ENCODE assay signal across 18 cellular contexts in the genomic region with DNA sequence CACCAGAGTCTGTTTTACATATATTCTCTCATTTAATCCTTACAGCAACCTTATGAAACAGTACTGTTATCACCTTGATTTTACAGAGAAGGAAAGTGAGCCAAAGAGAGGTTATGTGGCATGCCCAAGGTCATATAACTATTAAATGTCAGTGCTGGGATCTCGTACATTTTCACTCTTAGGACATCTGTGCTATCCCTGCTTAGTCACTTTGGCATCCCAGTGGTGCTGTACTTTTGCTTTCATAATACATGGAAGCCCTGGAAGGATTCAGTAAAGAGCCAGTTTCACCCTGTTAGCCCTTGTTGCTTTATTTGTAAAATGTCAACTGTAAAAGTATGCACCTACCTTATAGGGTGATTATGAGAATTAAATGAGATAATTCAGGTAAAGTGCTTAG.
DNase-seq lines count a peak whose midpoint lies in the region; ATAC-seq and TF ChIP-seq lines count a peak whose summit lies in the region.
"Had no signal": no experiment of that assay in that cellular context is flagged by ENCODE, and none has a peak within 500 bp of the region (broad histone marks: within the 10 kb centered on the region; RNA-seq: fewer than 3 reads in every experiment).

No MANE protein-coding gene starts in this region.

- no peaks in the 10 kb centered on the region for H3K9me3 Mint-ChIP-seq in nephron
- H3K9me3 Mint-ChIP-seq: activated CD4-positive, alpha-beta T cell treated with anti-CD3 and anti-CD28 coated beads, Interleukin-2, amount 10 ng/mL, durations not matched to agents 24 days and 14 days; activated naive CD8-positive, alpha-beta T cell treated with anti-CD3 and anti-CD28 coated beads, Interleukin-2, amount 10 ng/mL, durations not matched to agents 7 days and 5 days; activated T-helper 2 cell treated with anti-CD3 and anti-CD28 coated beads, Interferon-gamma antibody, Interleukin-2, Interleukin-4, amounts not matched to agents 10 μg/mL and 5 μg/mL and 100 μg/mL, durations not matched to agents 14 hours and 24 hours and 36 hours; T-cell had no signal

- H3K9me3 ChIP-seq in adrenal gland (replicated peaks in 1 of 3): no peaks in the 10 kb centered on the region
- H3K9me3 ChIP-seq in suprapubic skin: no peaks in the 10 kb centered on the region
- H3K9me3 ChIP-seq in Peyer's patch: no peaks in the 10 kb centered on the region
- H3K9me3 ChIP-seq: left lung, mucosa of descending colon, tibial nerve had no signal

- no peak overlapping the region for H3K4me3 Mint-ChIP-seq in nephron
- H3K4me3 Mint-ChIP-seq: activated CD4-positive, alpha-beta T cell treated with anti-CD3 and anti-CD28 coated beads, Interleukin-2, amount 10 ng/mL, durations not matched to agents 24 days and 14 days; activated naive CD8-positive, alpha-beta T cell treated with anti-CD3 and anti-CD28 coated beads, Interleukin-2, amount 10 ng/mL, durations not matched to agents 7 days and 5 days; T-cell had no signal

- no peaks in the 10 kb centered on the region for H3K27me3 ChIP-seq in adrenal gland
- H3K27me3 ChIP-seq in dorsolateral prefrontal cortex: no peaks in the 10 kb centered on the region
- no peaks in the 10 kb centered on the region for H3K27me3 ChIP-seq in suprapubic skin
- H3K27me3 ChIP-seq in Peyer's patch: no peaks in the 10 kb centered on the region
- H3K27me3 ChIP-seq: left lung, tibial nerve had no signal

- H3K27me3 Mint-ChIP-seq in nephron (ENCODE audit: low read depth): no peaks in the 10 kb centered on the region
- H3K27me3 Mint-ChIP-seq: T-cell had no signal

- TF ChIP-seq EP300 in suprapubic skin (IDR thresholded peaks at IDR 0.05): no peak

- TF ChIP-seq POLR2A in adrenal gland (IDR thresholded peaks at IDR 0.05): no peak
- TF ChIP-seq POLR2A in suprapubic skin (IDR thresholded peaks at IDR 0.05): no peak
- TF ChIP-seq POLR2A in Peyer's patch (IDR thresholded peaks at IDR 0.05): no peak

- no peak for ATAC-seq in HG03432 (IDR thresholded peaks at IDR 0.05; ENCODE audit: unreplicated experiment)
- ATAC-seq: left lung, mucosa of descending colon, T-cell had no signal

- H3K4me3 ChIP-seq in adrenal gland (no peak overlapping the region), dorsolateral prefrontal cortex (peak overlapping the region in 29 of 59 donors; percentile 1 to 52 (median 20)), suprapubic skin (no peak overlapping the region), Peyer's patch (no peak overlapping the region)
- H3K4me3 ChIP-seq: left lung, mucosa of descending colon, tibial nerve had no signal

- intact Hi-C loops in adrenal gland (cut with DNase I): loop anchor here in 1 of 2 donors (10.0 kb wide), 1 partner anchor 132 kb away; no protein-coding TSS in a partner anchor
- intact Hi-C loops in dorsolateral prefrontal cortex (cut with DNase I): loop anchor here (2.0 to 10.0 kb wide), 5 partner anchors 36 to 151 kb away; partner anchors contain the start of gene NFIA (in 1 of the 2)

- peaks cover 16 to 66% of the 10 kb centered on the region in 2 donors for H3K4me1 ChIP-seq in adrenal gland (replicated peaks in 1 of 2)
- peaks cover 75% of the 10 kb centered on the region for H3K4me1 ChIP-seq in suprapubic skin
- peaks cover 0 to 15% (median 0%) of the 10 kb centered on the region in 4 donors for H3K4me1 ChIP-seq in Peyer's patch

- peak overlapping the region in 4 of 5 donors; percentile 29 to 69 (median 55) for H3K27ac ChIP-seq in adrenal gland
- H3K27ac ChIP-seq in dorsolateral prefrontal cortex: peak overlapping the region; percentile 61 to 98 (median 95)
- H3K27ac ChIP-seq in suprapubic skin: peak overlapping the region; percentile 21
- peak overlapping the region in 2 of 4 donors; percentile 2 to 28 for H3K27ac ChIP-seq in Peyer's patch
- H3K27ac ChIP-seq: left lung had no signal

- H3K27ac Mint-ChIP-seq in nephron: peak overlapping the region; percentile 15 to 99 (median 98)
- H3K27ac Mint-ChIP-seq: activated CD4-positive, alpha-beta T cell treated with anti-CD3 and anti-CD28 coated beads, Interleukin-2, amount 10 ng/mL, durations not matched to agents 24 days and 14 days; activated naive CD8-positive, alpha-beta T cell treated with anti-CD3 and anti-CD28 coated beads, Interleukin-2, amount 10 ng/mL, durations not matched to agents 7 days and 5 days; activated T-helper 2 cell treated with anti-CD3 and anti-CD28 coated beads, Interferon-gamma antibody, Interleukin-2, Interleukin-4, amounts not matched to agents 10 μg/mL and 5 μg/mL and 100 μg/mL, durations not matched to agents 14 hours and 24 hours and 36 hours; T-cell had no signal

- H3K36me3 ChIP-seq in adrenal gland (replicated peaks in 1 of 2) (no peaks in the 10 kb centered on the region), suprapubic skin (no peaks in the 10 kb centered on the region), Peyer's patch (no peaks in the 10 kb centered on the region)
- H3K36me3 ChIP-seq: left lung, tibial nerve had no signal

- H3K36me3 Mint-ChIP-seq in nephron (ENCODE audit: low read depth): peaks cover 4% of the 10 kb centered on the region
- H3K36me3 Mint-ChIP-seq: activated naive CD8-positive, alpha-beta T cell treated with anti-CD3 and anti-CD28 coated beads, Interleukin-2, amount 10 ng/mL, durations not matched to agents 7 days and 5 days; T-cell had no signal

- H3K4me1 Mint-ChIP-seq in nephron: peaks cover 85% of the 10 kb centered on the region
- H3K4me1 Mint-ChIP-seq: activated CD4-positive, alpha-beta T cell treated with anti-CD3 and anti-CD28 coated beads, Interleukin-2, amount 10 ng/mL, durations not matched to agents 24 days and 14 days; activated naive CD8-positive, alpha-beta T cell treated with anti-CD3 and anti-CD28 coated beads, Interleukin-2, amount 10 ng/mL, durations not matched to agents 7 days and 5 days had no signal

- WGBS in adrenal gland, 4 donors: 22 to 36% (median 28%) methylated on average over 1 of the region's 1 CpG
- WGBS in suprapubic skin: 46% methylated on average over 1 of the region's 1 CpG

- DNase-seq in adrenal gland (peak in 6 of 7 donors; percentile 37 to 70 (median 49)), dorsolateral prefrontal cortex (no peak), suprapubic skin (ENCODE audit: low spot score in 2 of 2) (no peak), NCI-H1048 (lab: John Stamatoyannopoulos, UW) (no peak), Peyer's patch (no peak)
- DNase-seq: activated CD4-positive, alpha-beta T cell treated with anti-CD3 and anti-CD28 coated beads, Interleukin-2, amount 10 ng/mL, durations not matched to agents 24 days and 14 days; activated naive CD8-positive, alpha-beta T cell treated with anti-CD3 and anti-CD28 coated beads, Interleukin-2, amount 10 ng/mL, durations not matched to agents 7 days and 5 days; AML-193; DND-41; left lung; mucosa of descending colon; NCI-H1436; SHP77; T-cell had no signal

- TF ChIP-seq CTCF in adrenal gland (IDR thresholded peaks at IDR 0.05) (no peak), dorsolateral prefrontal cortex (IDR thresholded peaks at IDR 0.05 in 54 of 56, conservative IDR thresholded peaks at IDR 0.05 in 2 of 56; ENCODE audit: low read depth in 1 of 56, partially characterized antibody in 56 of 56) (no peak), nephron (IDR thresholded peaks at IDR 0.05; ENCODE audit: unreplicated experiment in 3 of 3) (no peak), suprapubic skin (IDR thresholded peaks at IDR 0.05) (no peak), Peyer's patch (IDR thresholded peaks at IDR 0.05) (no peak)

Comparison
In these comparisons a context has a peak if more than half of its experiments do, and no peak if none do; other contexts are left out.
1. DNase-seq: peak in adrenal gland (6 of 7); none in dorsolateral prefrontal cortex (0 of 10), suprapubic skin (0 of 2), NCI-H1048 (single experiment) and Peyer's patch (0 of 3).